Comparison of ENCODE assay signal across 9 cellular contexts in the genomic region with DNA sequence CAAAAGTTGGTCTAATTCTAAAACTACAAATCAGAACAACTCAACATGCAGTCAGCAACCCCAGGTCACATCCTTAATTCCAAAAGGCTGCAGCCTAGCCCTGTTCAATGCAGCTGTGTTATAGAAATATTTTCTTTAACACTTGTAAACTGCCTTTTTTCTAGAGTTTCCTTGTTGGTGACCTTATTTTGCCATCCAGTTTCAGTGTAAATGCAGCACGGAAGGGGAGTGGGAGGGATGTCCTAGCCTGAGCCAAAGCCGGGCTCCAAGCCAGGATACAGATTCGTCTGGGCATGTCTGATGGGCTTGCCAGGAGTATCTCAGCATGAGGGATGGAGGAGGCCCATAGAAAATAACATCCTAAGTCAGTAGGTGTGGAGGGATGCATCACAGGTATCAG. TPM values are rescaled to one million over a fixed set of nuclear protein-coding genes. Genes with fewer than 3 reads are reported as not detected.
DNase-seq lines count a peak whose midpoint lies in the region; TF ChIP-seq lines count a peak whose summit lies in the region.
"Had no signal": no experiment of that assay in that cellular context is flagged by ENCODE, and none has a peak within 500 bp of the region (broad histone marks: within the 10 kb centered on the region; RNA-seq: fewer than 3 reads in every experiment).

No MANE protein-coding gene starts in this region.

- H3K27ac ChIP-seq in left ventricle myocardium inferior (replicated peaks) (peak overlapping the region; percentile 27), testis (peak overlapping the region in 1 of 2 donors; percentile 62)
- H3K27ac ChIP-seq in effector memory CD4-positive, alpha-beta T cell (ENCODE audit: insufficient read depth, low read length, poor library complexity, severe bottlenecking) = no peak overlapping the region

- H3K27me3 ChIP-seq in left ventricle myocardium inferior (ENCODE audit: low read depth) = no peaks in the 10 kb centered on the region
- H3K27me3 ChIP-seq in testis = no peaks in the 10 kb centered on the region
- H3K27me3 ChIP-seq in effector memory CD4-positive, alpha-beta T cell (replicated peaks; ENCODE audit: control insufficient read depth, insufficient read depth, low read length, poor library complexity, severe bottlenecking) = no peaks in the 10 kb centered on the region

- TF ChIP-seq CTCF in left ventricle myocardium inferior (IDR thresholded peaks at IDR 0.05; ENCODE audit: borderline replicate concordance) (no peak), testis (IDR thresholded peaks at IDR 0.05) (no peak), GM10266 (IDR thresholded peaks at IDR 0.05; ENCODE audit: control insufficient read depth, insufficient read depth, low read depth, missing control alignments) (no peak)

- H3K9me3 ChIP-seq in left ventricle myocardium inferior (replicated peaks) = no peaks in the 10 kb centered on the region
- H3K9me3 ChIP-seq in testis = no peaks in the 10 kb centered on the region
- H3K9me3 ChIP-seq in effector memory CD4-positive, alpha-beta T cell (ENCODE audit: control insufficient read depth, low read length) = no peaks in the 10 kb centered on the region

- DNase-seq in NCI-H1092 treated with DMSO at 0.1 percent for 48 hours (lab: John Stamatoyannopoulos, UW) (peak; percentile 35), anterior cingulate cortex (lab: John Stamatoyannopoulos, UW) (peak in 46 of 58 donors; percentile 7 to 76 (median 38)), left ventricle myocardium inferior (no peak), testis (peak; percentile 69), GM10266 (ENCODE audit: extremely low spot score) (no peak), HEK293T (ENCODE audit: extremely low spot score) (no peak)
- DNase-seq in effector memory CD4-positive, alpha-beta T cell = no peak
- no peak for DNase-seq in stimulated activated CD4-positive, alpha-beta T cell treated with anti-CD3 and anti-CD28 coated beads, Interleukin-4, amount 100 ng/mL, for 1 hour
- DNase-seq: activated gamma-delta T cell treated with Interleukin-2 at 50 U/mL for 16 hours had no signal

- TF ChIP-seq POLR2A in testis (IDR thresholded peaks at IDR 0.05) = no peak

- H3K36me3 ChIP-seq in left ventricle myocardium inferior (no peaks in the 10 kb centered on the region), testis (ENCODE audit: low read depth, missing control alignments) (no peaks in the 10 kb centered on the region)
- no peaks in the 10 kb centered on the region for H3K36me3 ChIP-seq in effector memory CD4-positive, alpha-beta T cell (ENCODE audit: control insufficient read depth, insufficient read depth, low read length)

- intact Hi-C loops in left ventricle myocardium inferior (cut with micrococcal nuclease) (no loop called here), testis (cut with DNase I; ENCODE audit: low total_unique reads) (no loop called here)

- WGBS in testis, 2 donors = 24 to 47% methylated on average over 3 of the region's 3 CpGs

- no peak overlapping the region for H3K4me3 ChIP-seq in left ventricle myocardium inferior
- no peak overlapping the region for H3K4me3 ChIP-seq in testis
- no peak overlapping the region for H3K4me3 ChIP-seq in effector memory CD4-positive, alpha-beta T cell (ENCODE audit: insufficient read depth, low read depth, low read length, poor library complexity, severe bottlenecking)

- H3K4me1 ChIP-seq in left ventricle myocardium inferior (peaks cover 58% of the 10 kb centered on the region), testis (peaks cover 42% of the 10 kb centered on the region)
- no peaks in the 10 kb centered on the region for H3K4me1 ChIP-seq in effector memory CD4-positive, alpha-beta T cell (ENCODE audit: control insufficient read depth, insufficient read depth, low read length, poor library complexity, severe bottlenecking)

- POLR2A ChIA-PET in HEK293T (lab: Yijun Ruan, JAX) = no interaction called here

- CTCF ChIA-PET in HEK293T (lab: Yijun Ruan, JAX) = no interaction called here

TF ChIP-seq in HEK293T, 16 proteins besides CTCF, POLR2A, EP300 and RAD21:
- TF ChIP-seq L3MBTL2 (conservative IDR thresholded peaks at IDR 0.05) (no peak), BHLHE40 (IDR thresholded peaks at IDR 0.05; ENCODE audit: borderline replicate concordance) (no peak), SP1 (IDR thresholded peaks at IDR 0.05) (no peak), CTBP1 (IDR thresholded peaks at IDR 0.05; ENCODE audit: borderline replicate concordance) (no peak), FOXM1 (IDR thresholded peaks at IDR 0.05; ENCODE audit: borderline replicate concordance) (no peak), SUZ12 (IDR thresholded peaks at IDR 0.05) (no peak), ELF4 (IDR thresholded peaks at IDR 0.05) (no peak), TARDBP (IDR thresholded peaks at IDR 0.05) (no peak), ARNT (IDR thresholded peaks at IDR 0.05) (no peak), LEF1 (IDR thresholded peaks at IDR 0.05; ENCODE audit: borderline replicate concordance) (no peak), FOXA1 (IDR thresholded peaks at IDR 0.05) (no peak), HDGF (IDR thresholded peaks at IDR 0.05; ENCODE audit: borderline replicate concordance) (no peak), FOXK2 (IDR thresholded peaks at IDR 0.05) (no peak), NFRKB (IDR thresholded peaks at IDR 0.05) (no peak), ZNF384 (IDR thresholded peaks at IDR 0.05) (no peak)
- TF ChIP-seq, protein P1, sequence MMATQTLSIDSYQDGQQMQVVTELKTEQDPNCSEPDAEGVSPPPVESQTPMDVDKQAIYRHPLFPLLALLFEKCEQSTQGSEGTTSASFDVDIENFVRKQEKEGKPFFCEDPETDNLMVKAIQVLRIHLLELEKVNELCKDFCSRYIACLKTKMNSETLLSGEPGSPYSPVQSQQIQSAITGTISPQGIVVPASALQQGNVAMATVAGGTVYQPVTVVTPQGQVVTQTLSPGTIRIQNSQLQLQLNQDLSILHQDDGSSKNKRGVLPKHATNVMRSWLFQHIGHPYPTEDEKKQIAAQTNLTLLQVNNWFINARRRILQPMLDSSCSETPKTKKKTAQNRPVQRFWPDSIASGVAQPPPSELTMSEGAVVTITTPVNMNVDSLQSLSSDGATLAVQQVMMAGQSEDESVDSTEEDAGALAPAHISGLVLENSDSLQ (IDR thresholded peaks at IDR 0.05) = no peak

RNA-seq across cellular contexts. Expression of gene SP3, which starts 17.7 kb away (rescaled TPM):
- 32.1 TPM for total RNA-seq in left ventricle myocardium inferior
- total RNA-seq in testis = 100 to 1,000 TPM; 135 to 142 TPM
- polyA plus RNA-seq in testis (ENCODE audit: insufficient read depth, low read depth, low replicate concordance) = 48.1 TPM

Comparison
In these comparisons a context has a peak if more than half of its experiments do, and no peak if none do; other contexts are left out.
1. DNase-seq: peak in NCI-H1092 treated with DMSO at 0.1 percent for 48 hours (single experiment), anterior cingulate cortex (46 of 58) and testis (single experiment); none in left ventricle myocardium inferior (single experiment), GM10266 (single experiment), effector memory CD4-positive, alpha-beta T cell (0 of 3), HEK293T (single experiment) and stimulated activated CD4-positive, alpha-beta T cell treated with anti-CD3 and anti-CD28 coated beads, Interleukin-4, amount 100 ng/mL, for 1 hour (single experiment).